In the genomic region with DNA sequence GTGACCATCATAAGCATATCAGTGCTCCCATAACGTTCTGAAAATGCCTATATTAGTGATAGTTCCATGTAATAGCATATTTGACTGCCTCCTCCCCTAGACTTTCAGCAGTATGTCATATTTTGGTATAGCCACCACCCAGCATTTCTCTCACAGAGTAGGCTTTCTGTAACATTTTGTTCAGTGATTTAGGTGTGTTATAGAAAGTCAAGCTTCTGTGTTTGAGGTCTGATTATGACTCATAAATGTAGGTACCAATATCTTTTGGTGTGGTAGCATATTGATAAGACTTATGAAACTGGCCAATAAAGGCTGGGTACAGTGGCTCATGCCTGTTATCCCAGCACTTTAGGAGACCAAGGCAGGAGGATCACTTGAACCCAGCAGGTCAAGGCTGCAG, we compare ENCODE assay signal across 12 cellular contexts.
"Had no signal": no experiment of that assay in that cellular context is flagged by ENCODE, and none has a peak within 500 bp of the region (broad histone marks: within the 10 kb centered on the region; RNA-seq: fewer than 3 reads in every experiment).

No MANE protein-coding gene starts in this region.

- H3K4me3 ChIP-seq: colonic mucosa, heart left ventricle, tibial artery, upper lobe of left lung, uterus had no signal

- H3K9me3 ChIP-seq: colonic mucosa, neutrophil, tibial artery, upper lobe of left lung, uterus had no signal

- H3K4me1 ChIP-seq: colonic mucosa, heart left ventricle, tibial artery, upper lobe of left lung, uterus had no signal

- H3K27me3 ChIP-seq: colonic mucosa, heart left ventricle, neutrophil, tibial artery, upper lobe of left lung, uterus had no signal

- H3K27ac ChIP-seq: colonic mucosa, heart left ventricle, neutrophil, tibial artery, upper lobe of left lung, uterus had no signal

- H3K4me3 Mint-ChIP-seq: naive thymus-derived CD4-positive, alpha-beta T cell had no signal

- H3K36me3 ChIP-seq: colonic mucosa, heart left ventricle, neutrophil, tibial artery, upper lobe of left lung, uterus had no signal

- DNase-seq: colonic mucosa; effector CD4-positive, alpha-beta T cell; heart left ventricle; naive thymus-derived CD4-positive, alpha-beta T cell; posterior cingulate gyrus; small intestine; stimulated activated CD4-positive, alpha-beta T cell treated with anti-CD3 and anti-CD28 coated beads, Interleukin-12 subunit alpha, Interleukin-12 subunit beta, amount 100 ng/mL, for 4 hours; stimulated activated naive CD4-positive, alpha-beta T cell treated with Interleukin-2 at 50 U/mL for 16 hours; tibial artery; upper lobe of left lung; uterus had no signal
